Comparison of ENCODE assay signal across 8 cellular contexts in the genomic region with DNA sequence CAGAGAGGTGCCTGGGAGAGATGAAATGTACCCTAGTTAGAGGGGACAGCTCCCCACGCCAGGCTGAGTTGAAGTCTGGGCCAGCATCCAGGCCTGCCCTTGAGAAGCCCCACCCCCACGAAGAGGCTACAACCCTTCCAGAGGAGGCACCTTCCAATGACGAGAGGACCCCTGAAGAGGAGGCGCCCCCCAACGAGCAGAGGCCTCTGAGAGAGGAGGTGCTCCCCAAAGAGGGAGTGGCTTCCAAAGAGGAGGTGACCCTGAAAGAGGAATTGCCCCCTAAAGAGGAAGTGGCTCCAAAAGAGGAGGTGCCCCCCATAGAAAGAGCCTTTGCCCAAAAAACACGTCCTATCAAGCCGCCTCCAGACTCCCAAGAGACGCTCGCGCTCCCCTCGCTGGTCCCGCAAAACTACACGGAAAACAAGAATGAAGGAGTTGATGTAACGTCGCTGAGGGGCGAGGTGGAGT. TPM values are rescaled to one million over a fixed set of nuclear protein-coding genes. Genes with fewer than 3 reads are reported as not detected.
DNase-seq lines count a peak whose midpoint lies in the region; ATAC-seq and TF ChIP-seq lines count a peak whose summit lies in the region.

No MANE protein-coding gene starts in this region.

- H2BK12ac ChIP-seq in H9 (ENCODE audit: insufficient read length, low read depth, low read length): no peak overlapping the region

- H3K9ac ChIP-seq in H9 (ENCODE audit: extremely low read depth, insufficient read length, low read length) (peak overlapping the region; percentile 40), mucosa of stomach (ENCODE audit: low read length) (peak overlapping the region; percentile 28)

- peak overlapping the region; percentile 8 for H3K18ac ChIP-seq in H9 (ENCODE audit: insufficient read length, low read depth, low read length)

- peak overlapping the region; percentile 59 for H3K14ac ChIP-seq in H9 (ENCODE audit: insufficient read depth, low read length)

- no peaks in the 10 kb centered on the region for H3K4me1 ChIP-seq in H9 (ENCODE audit: insufficient read depth, low read length)
- peaks cover 40% of the 10 kb centered on the region for H3K4me1 ChIP-seq in mucosa of stomach (ENCODE audit: control insufficient read depth, insufficient read depth, low read length)

- peaks cover 22% of the 10 kb centered on the region for H3K36me3 ChIP-seq in brain microvascular endothelial cell (replicated peaks)
- no peaks in the 10 kb centered on the region for H3K36me3 ChIP-seq in mucosa of stomach (ENCODE audit: control insufficient read depth, insufficient read depth, low read length)

- no peak overlapping the region for H2BK20ac ChIP-seq in H9 (ENCODE audit: low read depth, low read length, poor library complexity, severe bottlenecking)

- no peak overlapping the region for H2BK120ac ChIP-seq in H9 (ENCODE audit: low read depth, low read length, poor library complexity, severe bottlenecking)

- ATAC-seq in GM18867 (IDR thresholded peaks at IDR 0.05; ENCODE audit: unreplicated experiment): no peak

- H3K36me3 Mint-ChIP-seq in H9 (ENCODE audit: insufficient read depth in 1 of 3, low read depth in 3 of 3): peaks cover 2 to 11% (median 7%) of the 10 kb centered on the region in 3 experiments; a peak in 6 of 7 replicates

- peak overlapping the region; percentile 78; the same call in 1 of the 2 replicates for H3K4me3 ChIP-seq in AG04449 (ENCODE audit: low read depth, low read length)
- peak overlapping the region; percentile 79 for H3K4me3 ChIP-seq in brain microvascular endothelial cell (ENCODE audit: low read depth, low read length)
- no peak overlapping the region for H3K4me3 ChIP-seq in mucosa of stomach (ENCODE audit: low read length)

- in situ Hi-C loops in brain microvascular endothelial cell (cut with HindIII; ENCODE audit: low pct_ligation_motif_present, low sequenced_read_pairs): no loop called here

- no peaks in the 10 kb centered on the region for H3K9me3 ChIP-seq in H9 (ENCODE audit: control insufficient read depth, low read depth, low read length)
- H3K9me3 ChIP-seq in mucosa of stomach (ENCODE audit: control insufficient read depth, low read length): no peaks in the 10 kb centered on the region

- H3T11ph ChIP-seq in H9 (ENCODE audit: low read length): no peak overlapping the region

- H3K27me3 Mint-ChIP-seq in H9 (ENCODE audit: low read depth): peaks cover 34% of the 10 kb centered on the region

- TF ChIP-seq CTCF in AG04449 (IDR thresholded peaks at IDR 0.05; ENCODE audit: insufficient read depth, low read length, missing control alignments) (no peak), H9 (conservative IDR thresholded peaks at IDR 0.05) (no peak), brain microvascular endothelial cell (IDR thresholded peaks at IDR 0.05; ENCODE audit: low read depth, low read length, missing control alignments) (no peak)

- no peak overlapping the region for H4K91ac ChIP-seq in H9 (ENCODE audit: insufficient read length, low read depth, low read length)

- H3K79me2 ChIP-seq in H9 (ENCODE audit: insufficient read depth, low read length): no peaks in the 10 kb centered on the region

- H3K4me1 Mint-ChIP-seq in H9: peaks cover 19 to 20% of the 10 kb centered on the region in 2 experiments

- H4K5ac ChIP-seq in H9 (ENCODE audit: insufficient read length, low read depth, low read length): no peak overlapping the region

- peak overlapping the region; percentile 51 for H3K4me2 ChIP-seq in H9 (ENCODE audit: insufficient read depth, insufficient read length, low read length)

- H3K27ac ChIP-seq in H9 (ENCODE audit: insufficient read length, low read depth, low read length) (no peak overlapping the region), brain microvascular endothelial cell (no peak overlapping the region)

- H3K27me3 ChIP-seq in H9 (ENCODE audit: insufficient read depth, low read length) (no peaks in the 10 kb centered on the region), brain microvascular endothelial cell (replicated peaks) (no peaks in the 10 kb centered on the region), mucosa of stomach (ENCODE audit: control insufficient read depth, insufficient read depth, low read length) (peaks cover 30% of the 10 kb centered on the region)

- no peak overlapping the region for H4K8ac ChIP-seq in H9 (replicated peaks; ENCODE audit: insufficient read length, low read depth, low read length)

- peak overlapping the region; percentile 33 to 72 (median 53); a peak in 4 of 7 replicates for H3K27ac Mint-ChIP-seq in H9

- no peak overlapping the region for H2AFZ ChIP-seq in H9 (ENCODE audit: low read length)

- POLR2A ChIA-PET in AG04449 (lab: Yijun Ruan, JAX): interaction anchor here (1.1 to 2.4 kb wide), 3 partner anchors 14 to 30 kb away, joined by 4 to 13 read pairs (median 12); a partner anchor contains a TSS

- H3K23me2 ChIP-seq in H9 (ENCODE audit: insufficient read length, low read depth, low read length, poor library complexity, severe bottlenecking): peaks cover 32% of the 10 kb centered on the region

- H2BK15ac ChIP-seq in H9 (ENCODE audit: low read depth, low read length): no peak overlapping the region

- no peak for DNase-seq in AG04449 (ENCODE audit: low read depth, low spot score)
- no peak for DNase-seq in H9
- DNase-seq in brain microvascular endothelial cell: no peak
- DNase-seq in OCI-M2 (lab: John Stamatoyannopoulos, UW; ENCODE audit: unreplicated experiment): no peak
- no peak for DNase-seq in NCI-H146 (lab: John Stamatoyannopoulos, UW)
- DNase-seq in activated CD4-positive, CD25-positive, alpha-beta regulatory T cell (lab: John Stamatoyannopoulos, UW): no peak

- CTCF ChIA-PET in AG04449 (lab: Yijun Ruan, JAX): interaction anchor here (0.6 kb wide), 1 partner anchor 222 kb away, joined by 3 read pairs; no protein-coding TSS in a partner anchor

- H3K4ac ChIP-seq in H9 (ENCODE audit: low read depth, low read length): no peak overlapping the region

- H3K56ac ChIP-seq in H9 (ENCODE audit: insufficient read length, low read depth, low read length): no peak overlapping the region

- no peak overlapping the region for H2AK5ac ChIP-seq in H9 (ENCODE audit: insufficient read length, low read length)

- no peaks in the 10 kb centered on the region for H3K79me1 ChIP-seq in H9 (ENCODE audit: insufficient read depth, low read depth, low read length, poor library complexity, severe bottlenecking)

- peak overlapping the region; percentile 72 to 86 for H3K4me3 Mint-ChIP-seq in H9

- H3K23ac ChIP-seq in H9 (ENCODE audit: insufficient read length, low read depth, low read length): no peak overlapping the region

- no peak overlapping the region for H2BK5ac ChIP-seq in H9 (ENCODE audit: insufficient read length, low read length)

- no peaks in the 10 kb centered on the region; a peak in 2 of 5 replicates for H3K9me3 Mint-ChIP-seq in H9

- no peaks in the 10 kb centered on the region for H4K20me1 ChIP-seq in H9 (ENCODE audit: control insufficient read depth, insufficient read depth, insufficient read length)

- WGBS in H9 (ENCODE audit: extremely low coverage, insufficient read length, low lambda C conversion rate): no CpG with 5 or more reads among the region's 16 CpGs

RNA-seq across cellular contexts. Expression of a gene that starts 3.1 kb away (rescaled TPM):
- 5.5 and 6.4 TPM in 2 replicates for total RNA-seq in H9 (2021)

RNA-seq across cellular contexts. Expression of a gene that starts 14.2 kb away (rescaled TPM):
- total RNA-seq in H9 (2021): 16.9 and 18.3 TPM in 2 replicates
